In genomic region chr1:161953256-161953920, GRCh38 we compare ENCODE assay signal across 26 cellular contexts.
DNase-seq lines count a peak whose midpoint lies in the region; ATAC-seq and TF ChIP-seq lines count a peak whose summit lies in the region.
"Had no signal": no experiment of that assay in that cellular context is flagged by ENCODE, and none has a peak within 500 bp of the region (broad histone marks: within the 10 kb centered on the region; RNA-seq: fewer than 3 reads in every experiment).

No MANE protein-coding gene starts in this region.

- H3K27ac ChIP-seq in SK-N-MC = peak overlapping the region; percentile 3; the same call in 1 of the 2 replicates
- H3K27ac ChIP-seq: HL-60, RWPE1, WERI-Rb-1 had no signal

- peaks cover 5% of the 10 kb centered on the region for H3K36me3 ChIP-seq in SK-N-MC (ENCODE audit: insufficient read depth, low read length)

- H3K4me1 Mint-ChIP-seq in activated T-cell treated with anti-CD3 and anti-CD28 coated beads, Interleukin-2, amount 50 U/mL, for 24 hours (ENCODE audit: low read depth) = peaks cover 43% of the 10 kb centered on the region
- H3K4me1 Mint-ChIP-seq in dendritic cell treated with granulocyte-macrophage colony-stimulating factor and Interleukin-4, amounts not matched to agents 40 ng/mL and 50 ng/mL, for 4 days (ENCODE audit: low read depth) = peaks cover 53% of the 10 kb centered on the region
- H3K4me1 Mint-ChIP-seq in progenitor cell of endocrine pancreas (ENCODE audit: low read depth) = peaks cover 2% of the 10 kb centered on the region

- peaks cover 60% of the 10 kb centered on the region for H3K36me3 Mint-ChIP-seq in activated T-cell treated with anti-CD3 and anti-CD28 coated beads, Interleukin-2, amount 50 U/mL, for 24 hours (ENCODE audit: low read depth)
- peaks cover 21% of the 10 kb centered on the region for H3K36me3 Mint-ChIP-seq in dendritic cell treated with granulocyte-macrophage colony-stimulating factor and Interleukin-4, amounts not matched to agents 40 ng/mL and 50 ng/mL, for 4 days (ENCODE audit: low read depth)
- no peaks in the 10 kb centered on the region for H3K36me3 Mint-ChIP-seq in progenitor cell of endocrine pancreas (ENCODE audit: insufficient read depth)
- H3K36me3 Mint-ChIP-seq: natural killer cell treated with Interleukin-12 subunit alpha and Interleukin-12 subunit beta and Interleukin-15 and Interleukin-18, amount 100 ng/mL, for 72 hours had no signal

- no peaks in the 10 kb centered on the region for H3K9me3 Mint-ChIP-seq in activated T-cell treated with anti-CD3 and anti-CD28 coated beads, Interleukin-2, amount 50 U/mL, for 24 hours
- H3K9me3 Mint-ChIP-seq in dendritic cell treated with granulocyte-macrophage colony-stimulating factor and Interleukin-4, amounts not matched to agents 40 ng/mL and 50 ng/mL, for 4 days = no peaks in the 10 kb centered on the region
- H3K9me3 Mint-ChIP-seq in progenitor cell of endocrine pancreas (ENCODE audit: low read depth) = no peaks in the 10 kb centered on the region
- H3K9me3 Mint-ChIP-seq: activated CD4-positive, alpha-beta T cell treated with anti-CD3 and anti-CD28 coated beads, Interleukin-2, amount 10 ng/mL, durations not matched to agents 24 days and 14 days; activated T-helper 2 cell treated with anti-CD3 and anti-CD28 coated beads, Interferon-gamma antibody, Interleukin-2, Interleukin-4, amounts not matched to agents 10 μg/mL and 5 μg/mL and 100 μg/mL, durations not matched to agents 14 hours and 24 hours and 36 hours; natural killer cell treated with Interleukin-12 subunit alpha and Interleukin-12 subunit beta and Interleukin-15 and Interleukin-18, amount 100 ng/mL, for 72 hours had no signal

- TF ChIP-seq CTCF in progenitor cell of endocrine pancreas (IDR thresholded peaks at IDR 0.05; ENCODE audit: unreplicated experiment) = no peak
- no peak for TF ChIP-seq CTCF in GM10266 (IDR thresholded peaks at IDR 0.05; ENCODE audit: control insufficient read depth, insufficient read depth, low read depth, missing control alignments)

- no peak overlapping the region for H3K4me3 ChIP-seq in SK-N-MC
- H3K4me3 ChIP-seq: tibial nerve had no signal

- H3K9me3 ChIP-seq in SK-N-MC (ENCODE audit: low read depth, low read length) = peaks cover 7% of the 10 kb centered on the region; the same call in 1 of the 2 replicates
- H3K9me3 ChIP-seq: tibial nerve had no signal

- ATAC-seq in left lobe of liver = no peak
- ATAC-seq: natural killer cell treated with Interleukin-12 subunit alpha and Interleukin-12 subunit beta and Interleukin-15 and Interleukin-18, amount 100 ng/mL, for 72 hours had no signal

- DNase-seq in activated T-cell treated with anti-CD3 and anti-CD28 coated beads, Interleukin-2, amount 50 U/mL, for 24 hours = no peak
- DNase-seq in activated T-cell treated with anti-CD3 and anti-CD28 coated beads for 4 hours (no peak), SK-N-MC (ENCODE audit: low read depth, low spot score) (no peak), progenitor cell of endocrine pancreas (ENCODE audit: low spot score, unreplicated experiment) (no peak), GM10266 (ENCODE audit: extremely low spot score) (no peak), left lobe of liver (ENCODE audit: low spot score) (no peak), GM19240 (ENCODE audit: insufficient read length, low spot score) (no peak)
- DNase-seq: activated CD4-positive, alpha-beta T cell treated with anti-CD3 and anti-CD28 coated beads, Interleukin-2, amount 10 ng/mL, durations not matched to agents 24 days and 14 days; central memory CD4-positive, alpha-beta T cell; COR-L47; GF-D8; glutamatergic neuron; islet precursor cell; Karpas-422; NCI-H146; NCI-H2107; NCI-H82; small intestine; stimulated activated CD4-positive, alpha-beta T cell treated with anti-CD3 and anti-CD28 coated beads, Interleukin-1b, Interleukin-23, amount 100 ng/mL, for 48 hours; WERI-Rb-1 had no signal

- no peak overlapping the region for H3K9ac ChIP-seq in SK-N-MC (ENCODE audit: insufficient read length)

- intact Hi-C loops in dendritic cell treated with granulocyte-macrophage colony-stimulating factor and Interleukin-4, amounts not matched to agents 40 ng/mL and 50 ng/mL, for 4 days (cut with micrococcal nuclease) = loop anchor here (5.0 kb wide), 1 partner anchor 69 kb away; the partner anchor contains the start of gene OLFML2B

- H3K4me3 Mint-ChIP-seq in activated T-cell treated with anti-CD3 and anti-CD28 coated beads, Interleukin-2, amount 50 U/mL, for 24 hours = no peak overlapping the region
- H3K4me3 Mint-ChIP-seq in dendritic cell treated with granulocyte-macrophage colony-stimulating factor and Interleukin-4, amounts not matched to agents 40 ng/mL and 50 ng/mL, for 4 days = peak overlapping the region; percentile 7
- no peak overlapping the region for H3K4me3 Mint-ChIP-seq in progenitor cell of endocrine pancreas (ENCODE audit: low read depth)
- H3K4me3 Mint-ChIP-seq: activated CD4-positive, alpha-beta T cell treated with anti-CD3 and anti-CD28 coated beads, Interleukin-2, amount 10 ng/mL, durations not matched to agents 24 days and 14 days; natural killer cell treated with Interleukin-12 subunit alpha and Interleukin-12 subunit beta and Interleukin-15 and Interleukin-18, amount 100 ng/mL, for 72 hours had no signal

- H3K27me3 Mint-ChIP-seq in activated T-cell treated with anti-CD3 and anti-CD28 coated beads, Interleukin-2, amount 50 U/mL, for 24 hours = no peaks in the 10 kb centered on the region
- H3K27me3 Mint-ChIP-seq in dendritic cell treated with granulocyte-macrophage colony-stimulating factor and Interleukin-4, amounts not matched to agents 40 ng/mL and 50 ng/mL, for 4 days = no peaks in the 10 kb centered on the region
- no peaks in the 10 kb centered on the region for H3K27me3 Mint-ChIP-seq in progenitor cell of endocrine pancreas
- H3K27me3 Mint-ChIP-seq: activated CD4-positive, alpha-beta T cell treated with anti-CD3 and anti-CD28 coated beads, Interleukin-2, amount 10 ng/mL, durations not matched to agents 24 days and 14 days; natural killer cell treated with Interleukin-12 subunit alpha and Interleukin-12 subunit beta and Interleukin-15 and Interleukin-18, amount 100 ng/mL, for 72 hours had no signal

- H3K27ac Mint-ChIP-seq in activated T-cell treated with anti-CD3 and anti-CD28 coated beads, Interleukin-2, amount 50 U/mL, for 24 hours = peak overlapping the region; percentile 12
- H3K27ac Mint-ChIP-seq in dendritic cell treated with granulocyte-macrophage colony-stimulating factor and Interleukin-4, amounts not matched to agents 40 ng/mL and 50 ng/mL, for 4 days = peak overlapping the region; percentile 91
- H3K27ac Mint-ChIP-seq in progenitor cell of endocrine pancreas = peak overlapping the region; percentile 55
- H3K27ac Mint-ChIP-seq: activated CD4-positive, alpha-beta T cell treated with anti-CD3 and anti-CD28 coated beads, Interleukin-2, amount 10 ng/mL, durations not matched to agents 24 days and 14 days; activated T-helper 2 cell treated with anti-CD3 and anti-CD28 coated beads, Interferon-gamma antibody, Interleukin-2, Interleukin-4, amounts not matched to agents 10 μg/mL and 5 μg/mL and 100 μg/mL, durations not matched to agents 14 hours and 24 hours and 36 hours had no signal

Comparison
In these comparisons a context has a peak if more than half of its experiments do, and no peak if none do; other contexts are left out.
1. H3K27ac Mint-ChIP-seq: peak in every context shown above with its lines; median percentile 91 in dendritic cell treated with granulocyte-macrophage colony-stimulating factor and Interleukin-4, amounts not matched to agents 40 ng/mL and 50 ng/mL, for 4 days; 55 in progenitor cell of endocrine pancreas; 12 in activated T-cell treated with anti-CD3 and anti-CD28 coated beads, Interleukin-2, amount 50 U/mL, for 24 hours.